ENCODE assay signal across 16 cellular contexts in the genomic region with DNA sequence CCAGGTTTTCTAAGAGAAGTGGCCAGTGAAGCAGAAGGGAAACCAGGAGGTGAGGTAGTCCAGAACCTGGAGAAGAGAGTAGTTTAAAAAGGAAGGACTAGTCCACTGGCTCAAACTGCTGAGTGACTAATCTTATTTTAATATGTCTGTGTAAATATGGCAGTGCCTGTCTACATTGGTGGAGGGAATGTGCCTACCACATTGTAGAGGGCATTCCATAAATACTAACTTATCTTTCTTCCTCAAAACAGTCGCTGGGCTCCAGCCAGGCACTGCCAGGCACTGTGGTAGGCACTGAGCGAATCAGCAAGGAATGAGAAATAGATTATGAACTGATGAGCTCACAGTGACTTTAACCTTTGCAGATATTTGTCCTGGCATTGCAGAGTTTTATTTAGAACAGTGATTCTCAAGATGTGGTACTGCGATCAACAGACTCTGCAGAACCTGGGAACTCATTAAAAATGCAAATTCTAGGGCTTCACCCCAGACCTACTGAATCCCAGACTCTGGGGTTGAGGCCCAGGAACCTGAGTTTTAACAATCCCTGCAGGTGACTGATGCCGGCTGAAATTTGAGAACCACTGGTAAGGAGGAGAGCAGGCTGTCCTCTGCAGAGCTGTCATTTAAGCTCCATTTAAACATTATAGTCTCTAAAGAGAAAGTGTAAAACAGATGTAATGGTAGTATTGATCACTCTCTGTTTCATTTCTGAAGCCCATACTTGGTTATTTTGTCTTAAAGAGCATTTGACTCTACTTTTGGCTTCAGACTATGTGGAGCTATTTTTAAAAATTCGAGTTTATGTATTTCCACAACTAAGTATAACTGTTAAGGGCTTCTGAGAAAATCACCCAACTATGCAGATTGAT.
DNase-seq lines count a peak whose midpoint lies in the region; ATAC-seq, FAIRE-seq and TF ChIP-seq lines count a peak whose summit lies in the region.
"Had no signal": no experiment of that assay in that cellular context is flagged by ENCODE, and none has a peak within 500 bp of the region (broad histone marks: within the 10 kb centered on the region; RNA-seq: fewer than 3 reads in every experiment).

No MANE protein-coding gene starts in this region.

- TF ChIP-seq POLR2A in GM12878 (IDR thresholded peaks at IDR 0.05; ENCODE audit: low read depth, low read length) (no peak), transverse colon (IDR thresholded peaks at IDR 0.05) (no peak)

- H4K20me1 ChIP-seq in GM12878 (ENCODE audit: control insufficient read depth, insufficient read depth): no peaks in the 10 kb centered on the region

- H3K4me2 ChIP-seq in GM12878 (ENCODE audit: control insufficient read depth, insufficient read depth): no peak overlapping the region

- in situ Hi-C loops in GM12878 (cut with MboI) (no loop called here), transverse colon (cut with MboI; ENCODE audit: low pct_ligation_motif_present in 1 of 4, low pct_unique_long_range_greater_than_20kb in 1 of 4, low sequenced_read_pairs in 3 of 4) (no loop called here)

- TF ChIP-seq RAD21 in GM12878 (IDR thresholded peaks at IDR 0.05; ENCODE audit: insufficient read depth, low read depth, low read length): no peak

- peak; percentile 66 for ATAC-seq in GM12878
- ATAC-seq: HepG2 had no signal

- TSS peak; percentile 5 for BruUV-seq in GM12878 (replicated peaks; lab: Mats Ljungman, UMichigan)

- no peak overlapping the region for H2AFZ ChIP-seq in GM12878 (ENCODE audit: control insufficient read depth, low read depth, low read length)

- H3K4me1 ChIP-seq in GM12878 (ENCODE audit: control insufficient read depth, insufficient read depth, low read length) (no peaks in the 10 kb centered on the region), transverse colon (no peaks in the 10 kb centered on the region)

- 20% methylated on average over 5 of the region's 5 CpGs for WGBS in GM12878 (ENCODE audit: insufficient coverage, insufficient replicate concordance, low lambda C conversion rate, missing lambda C conversion rate)
- WGBS in transverse colon (ENCODE audit: low coverage in 1 of 2), 2 donors: 20 to 58% methylated on average over 1 to 5 of the region's 5 CpGs

- SMC1A ChIA-PET in GM12878 (lab: Charles Lee; ENCODE audit: uncharacterized antibody, unreplicated experiment): interaction anchor here (0.5 to 2.2 kb wide), 9 partner anchors 8 to 1454 kb away, joined by 3 to 10 read pairs (median 3); no protein-coding TSS in a partner anchor

- H3K36me3 ChIP-seq in GM12878 (ENCODE audit: control insufficient read depth in 2 of 2, insufficient read depth in 2 of 2, low read length in 1 of 2) (no peaks in the 10 kb centered on the region), transverse colon (no peaks in the 10 kb centered on the region)

- RAD21 ChIA-PET in GM12878 (lab: Charles Lee; ENCODE audit: unreplicated experiment): interaction anchor here (0.9 to 1.4 kb wide), 5 partner anchors 8 to 196 kb away, joined by 3 to 6 read pairs (median 4); no protein-coding TSS in a partner anchor

- H3K9me3 ChIP-seq in GM12878 (replicated peaks; ENCODE audit: control insufficient read depth, insufficient read depth, low read length) (no peaks in the 10 kb centered on the region), transverse colon (no peaks in the 10 kb centered on the region)

- H3K79me2 ChIP-seq in GM12878 (ENCODE audit: control insufficient read depth, insufficient read depth, low read length): no peaks in the 10 kb centered on the region

- no peak overlapping the region for H3K4me3 ChIP-seq in GM12878
- no peak overlapping the region for H3K4me3 ChIP-seq in transverse colon
- H3K4me3 ChIP-seq: SK-N-MC had no signal

- no peak for FAIRE-seq in GM12878 (lab: Jason Lieb, UNC)
- FAIRE-seq: HepG2 had no signal

- intact Hi-C loops in GM12878 (cut with micrococcal nuclease; ENCODE audit: unreplicated experiment) (no loop called here), transverse colon (cut with DNase I; ENCODE audit: low total_unique reads) (no loop called here)

- TF ChIP-seq EP300 in GM12878 (IDR thresholded peaks at IDR 0.05; ENCODE audit: borderline replicate concordance in 1 of 2, control insufficient read depth in 1 of 2, low read depth in 2 of 2, low read length in 2 of 2): no peak
- TF ChIP-seq EP300 in transverse colon (IDR thresholded peaks at IDR 0.05; ENCODE audit: low read depth): no peak

- H3K9ac ChIP-seq in GM12878 (ENCODE audit: control insufficient read depth, insufficient read depth, low read length): no peak overlapping the region

- no peak for TF ChIP-seq CTCF in GM12878 (IDR thresholded peaks at IDR 0.05 in 2 of 3, conservative IDR thresholded peaks at IDR 0.05 in 1 of 3; ENCODE audit: control insufficient read depth in 2 of 3, extremely low read depth in 1 of 3, insufficient read depth in 1 of 3, low read depth in 3 of 3, low read length in 3 of 3)
- TF ChIP-seq CTCF in transverse colon (IDR thresholded peaks at IDR 0.05): no peak

- H3K27me3 ChIP-seq in GM12878 (replicated peaks in 1 of 2; ENCODE audit: control insufficient read depth in 2 of 2, insufficient read depth in 2 of 2, low read length in 1 of 2) (no peaks in the 10 kb centered on the region), transverse colon (no peaks in the 10 kb centered on the region)

- CTCF ChIA-PET in GM12878 (lab: Yijun Ruan, JAX): interaction anchor here (0.6 to 3.0 kb wide), 7 partner anchors 8 to 198 kb away, joined by 3 to 11 read pairs (median 4); no protein-coding TSS in a partner anchor

- POLR2A ChIA-PET in GM12878 (lab: Charles Lee): interaction anchor here (0.5 kb wide), 1 partner anchor 334 kb away, joined by 4 read pairs; no protein-coding TSS in a partner anchor

- DNase-seq in AG08396 (ENCODE audit: low spot score) (peak; percentile 14), HT1080 (ENCODE audit: low read depth) (peak; percentile 58), GM12878 (ENCODE audit: low read depth, low spot score) (no peak), kidney glomerular epithelial cell (lab: John Stamatoyannopoulos, UW) (peak; percentile 92), NCI-H82 treated with DMSO at 0.1 percent for 48 hours (lab: John Stamatoyannopoulos, UW; ENCODE audit: unreplicated experiment) (no peak), transverse colon (no peak), ecto neural progenitor cell (ENCODE audit: low spot score) (no peak)
- DNase-seq in stimulated activated CD4-positive, alpha-beta T cell treated with anti-CD3 and anti-CD28 coated beads, Interleukin-4, amount 100 ng/mL, for 1 hour: no peak
- DNase-seq: activated CD4-positive, alpha-beta T cell treated with anti-CD3 and anti-CD28 coated beads, Interleukin-2, amount 50 U/mL, for 4 hours; activated naive CD4-positive, alpha-beta T cell treated with anti-CD3 and anti-CD28 coated beads, Interleukin-2, amount 50 U/mL, for 16 hours; islet precursor cell; occipital lobe; stimulated activated CD4-positive, alpha-beta T cell treated with anti-CD3 and anti-CD28 coated beads, Interleukin-4, amount 100 ng/mL, for 4 hours had no signal

- H3K27ac ChIP-seq in GM12878 (ENCODE audit: control insufficient read depth, insufficient read depth) (no peak overlapping the region), transverse colon (no peak overlapping the region)
- H3K27ac ChIP-seq: C4-2B, SK-N-MC had no signal

TF ChIP-seq in GM12878, 131 proteins besides CTCF, POLR2A, EP300 and RAD21 (continues in another document):
- TF ChIP-seq BCL11A (IDR thresholded peaks at IDR 0.05; ENCODE audit: low read depth, low read length) (no peak), RUNX3 (IDR thresholded peaks at IDR 0.05; ENCODE audit: low read length) (no peak), NR2F1 (conservative IDR thresholded peaks at IDR 0.05) (no peak), KAT2A (conservative IDR thresholded peaks at IDR 0.05; ENCODE audit: control insufficient read depth, low read depth, low read length) (no peak), SMAD1 (IDR thresholded peaks at IDR 0.05; ENCODE audit: low read depth, partially characterized antibody) (no peak), STAT3 (IDR thresholded peaks at IDR 0.05; ENCODE audit: low read depth, low read length) (no peak)
- TF ChIP-seq, protein P1, sequence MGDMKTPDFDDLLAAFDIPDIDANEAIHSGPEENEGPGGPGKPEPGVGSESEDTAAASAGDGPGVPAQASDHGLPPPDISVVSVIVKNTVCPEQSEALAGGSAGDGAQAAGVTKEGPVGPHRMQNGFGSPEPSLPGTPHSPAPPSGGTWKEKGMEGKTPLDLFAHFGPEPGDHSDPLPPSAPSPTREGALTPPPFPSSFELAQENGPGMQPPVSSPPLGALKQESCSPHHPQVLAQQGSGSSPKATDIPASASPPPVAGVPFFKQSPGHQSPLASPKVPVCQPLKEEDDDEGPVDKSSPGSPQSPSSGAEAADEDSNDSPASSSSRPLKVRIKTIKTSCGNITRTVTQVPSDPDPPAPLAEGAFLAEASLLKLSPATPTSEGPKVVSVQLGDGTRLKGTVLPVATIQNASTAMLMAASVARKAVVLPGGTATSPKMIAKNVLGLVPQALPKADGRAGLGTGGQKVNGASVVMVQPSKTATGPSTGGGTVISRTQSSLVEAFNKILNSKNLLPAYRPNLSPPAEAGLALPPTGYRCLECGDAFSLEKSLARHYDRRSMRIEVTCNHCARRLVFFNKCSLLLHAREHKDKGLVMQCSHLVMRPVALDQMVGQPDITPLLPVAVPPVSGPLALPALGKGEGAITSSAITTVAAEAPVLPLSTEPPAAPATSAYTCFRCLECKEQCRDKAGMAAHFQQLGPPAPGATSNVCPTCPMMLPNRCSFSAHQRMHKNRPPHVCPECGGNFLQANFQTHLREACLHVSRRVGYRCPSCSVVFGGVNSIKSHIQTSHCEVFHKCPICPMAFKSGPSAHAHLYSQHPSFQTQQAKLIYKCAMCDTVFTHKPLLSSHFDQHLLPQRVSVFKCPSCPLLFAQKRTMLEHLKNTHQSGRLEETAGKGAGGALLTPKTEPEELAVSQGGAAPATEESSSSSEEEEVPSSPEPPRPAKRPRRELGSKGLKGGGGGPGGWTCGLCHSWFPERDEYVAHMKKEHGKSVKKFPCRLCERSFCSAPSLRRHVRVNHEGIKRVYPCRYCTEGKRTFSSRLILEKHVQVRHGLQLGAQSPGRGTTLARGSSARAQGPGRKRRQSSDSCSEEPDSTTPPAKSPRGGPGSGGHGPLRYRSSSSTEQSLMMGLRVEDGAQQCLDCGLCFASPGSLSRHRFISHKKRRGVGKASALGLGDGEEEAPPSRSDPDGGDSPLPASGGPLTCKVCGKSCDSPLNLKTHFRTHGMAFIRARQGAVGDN (IDR thresholded peaks at IDR 0.05): no peak
- TF ChIP-seq, protein P2, sequence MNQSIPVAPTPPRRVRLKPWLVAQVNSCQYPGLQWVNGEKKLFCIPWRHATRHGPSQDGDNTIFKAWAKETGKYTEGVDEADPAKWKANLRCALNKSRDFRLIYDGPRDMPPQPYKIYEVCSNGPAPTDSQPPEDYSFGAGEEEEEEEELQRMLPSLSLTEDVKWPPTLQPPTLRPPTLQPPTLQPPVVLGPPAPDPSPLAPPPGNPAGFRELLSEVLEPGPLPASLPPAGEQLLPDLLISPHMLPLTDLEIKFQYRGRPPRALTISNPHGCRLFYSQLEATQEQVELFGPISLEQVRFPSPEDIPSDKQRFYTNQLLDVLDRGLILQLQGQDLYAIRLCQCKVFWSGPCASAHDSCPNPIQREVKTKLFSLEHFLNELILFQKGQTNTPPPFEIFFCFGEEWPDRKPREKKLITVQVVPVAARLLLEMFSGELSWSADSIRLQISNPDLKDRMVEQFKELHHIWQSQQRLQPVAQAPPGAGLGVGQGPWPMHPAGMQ (IDR thresholded peaks at IDR 0.05; ENCODE audit: borderline replicate concordance): no peak

Comparison
In these comparisons a context has a peak if more than half of its experiments do, and no peak if none do; other contexts are left out.
1. DNase-seq: peak in AG08396 (single experiment), HT1080 (single experiment) and kidney glomerular epithelial cell (single experiment); none in GM12878 (single experiment), stimulated activated CD4-positive, alpha-beta T cell treated with anti-CD3 and anti-CD28 coated beads, Interleukin-4, amount 100 ng/mL, for 1 hour (single experiment), NCI-H82 treated with DMSO at 0.1 percent for 48 hours (single experiment), transverse colon (single experiment) and ecto neural progenitor cell (single experiment).